In genomic region chr10:88932539-88933256, GRCh38 we compare ENCODE assay signal across 9 cellular contexts. TPM values are rescaled to one million over a fixed set of nuclear protein-coding genes. Genes with fewer than 3 reads are reported as not detected.
DNase-seq lines count a peak whose midpoint lies in the region; ATAC-seq and TF ChIP-seq lines count a peak whose summit lies in the region.
"Had no signal": no experiment of that assay in that cellular context is flagged by ENCODE, and none has a peak within 500 bp of the region (broad histone marks: within the 10 kb centered on the region; RNA-seq: fewer than 3 reads in every experiment).

No MANE protein-coding gene starts in this region.

- H3K9me3 Mint-ChIP-seq in T-helper 2 cell treated with Interferon-gamma antibody and Interleukin-4, amounts not matched to agents 5 μg/mL and 100 μg/mL, for 36 hours = no peaks in the 10 kb centered on the region

- H3K4me1 ChIP-seq in left lung = peaks cover 0 to 20% of the 10 kb centered on the region in 2 donors

- no peaks in the 10 kb centered on the region for H3K9me3 ChIP-seq in left lung
- H3K9me3 ChIP-seq: BLaER1 had no signal

- no peaks in the 10 kb centered on the region for H3K27me3 Mint-ChIP-seq in T-helper 2 cell treated with Interferon-gamma antibody and Interleukin-4, amounts not matched to agents 5 μg/mL and 100 μg/mL, for 36 hours (ENCODE audit: low read depth)

- ATAC-seq in HG02642 (IDR thresholded peaks at IDR 0.05; ENCODE audit: poor library complexity, unreplicated experiment) (peak; percentile 75), left lung (peak; percentile 89)

- no peak overlapping the region for H3K4me3 Mint-ChIP-seq in T-helper 2 cell treated with Interferon-gamma antibody and Interleukin-4, amounts not matched to agents 5 μg/mL and 100 μg/mL, for 36 hours

- H3K27me3 ChIP-seq in left lung = no peaks in the 10 kb centered on the region
- H3K27me3 ChIP-seq: BLaER1 had no signal

- H3K4me1 Mint-ChIP-seq in T-helper 2 cell treated with Interferon-gamma antibody and Interleukin-4, amounts not matched to agents 5 μg/mL and 100 μg/mL, for 36 hours (ENCODE audit: low read depth) = peaks cover 19% of the 10 kb centered on the region

- intact Hi-C loops in left lung (cut with DNase I) = loop anchor here in 1 of 2 donors (5.0 kb wide), 1 partner anchor 95 kb away; no protein-coding TSS in a partner anchor

- peaks cover 27% of the 10 kb centered on the region for H3K36me3 Mint-ChIP-seq in T-helper 2 cell treated with Interferon-gamma antibody and Interleukin-4, amounts not matched to agents 5 μg/mL and 100 μg/mL, for 36 hours (ENCODE audit: low read depth)

- DNase-seq in NCI-H2171 treated with DMSO at 0.1 percent for 48 hours (lab: John Stamatoyannopoulos, UW) (peak; percentile 16), NCI-H2171 (lab: John Stamatoyannopoulos, UW) (no peak), NCI-H146 (lab: John Stamatoyannopoulos, UW) (peak; percentile 83), cerebellar cortex (ENCODE audit: low spot score) (peak; percentile 85), left lung (peak in 1 of 2 donors; percentile 43)
- DNase-seq in T-helper 2 cell treated with Interferon-gamma antibody and Interleukin-4, amounts not matched to agents 5 μg/mL and 100 μg/mL, for 36 hours (ENCODE audit: low spot score) = peak; percentile 35
- peak; percentile 10 to 21 (median 18) for DNase-seq in stimulated activated CD4-positive, alpha-beta T cell treated with anti-CD3 and anti-CD28 coated beads, TNF-alpha, amount 100 ng/mL, for 24 hours (ENCODE audit: low read depth in 3 of 3)

- peak; percentile 85 to 86 for TF ChIP-seq CTCF in left lung (IDR thresholded peaks at IDR 0.05)

- no peak overlapping the region for H3K4me3 ChIP-seq in left lung
- H3K4me3 ChIP-seq: BLaER1 had no signal

- H3K27ac Mint-ChIP-seq in T-helper 2 cell treated with Interferon-gamma antibody and Interleukin-4, amounts not matched to agents 5 μg/mL and 100 μg/mL, for 36 hours = peak overlapping the region; percentile 0

- H3K27ac ChIP-seq in left lung = no peak overlapping the region
- H3K27ac ChIP-seq: BLaER1 had no signal

- H3K36me3 ChIP-seq in left lung = no peaks in the 10 kb centered on the region
- H3K36me3 ChIP-seq: BLaER1 had no signal

RNA-seq across cellular contexts. Expression of gene ACTA2, which starts 19.9 kb away (rescaled TPM):
- total RNA-seq in left lung = 100 to 1,000 TPM; 472 to 558 TPM

RNA-seq across cellular contexts. Expression of gene STAMBPL1, which starts 52.7 kb away (rescaled TPM):
- total RNA-seq in left lung = 10 to 100 TPM in 1 of 2 donors, 1 to 10 TPM in 1; 9.9 to 11.4 TPM

RNA-seq across cellular contexts. Expression of gene FAS, which starts 57.9 kb away (rescaled TPM):
- total RNA-seq in left lung = 10 to 100 TPM; 47.1 to 76.4 TPM
